2 cellular contexts compared by ENCODE assay signal in the genomic region with DNA sequence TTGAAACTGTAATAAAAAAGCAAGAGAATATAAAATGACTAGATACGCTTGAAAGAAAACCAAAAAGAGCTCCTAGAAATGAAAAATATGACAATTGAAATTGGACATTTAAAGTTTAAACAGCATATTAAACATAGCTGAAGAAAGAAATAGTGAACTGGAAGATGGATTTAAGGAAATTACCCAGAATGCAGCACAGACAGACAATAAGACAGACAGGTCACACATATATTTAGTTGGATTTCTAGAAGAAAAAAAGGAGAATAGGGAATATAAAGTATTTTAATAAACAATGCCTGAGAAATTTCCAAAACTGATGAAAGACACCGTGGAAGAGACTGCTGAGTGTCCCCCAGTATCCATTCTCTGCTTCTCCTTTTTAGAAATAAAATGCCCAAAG.
TF ChIP-seq lines count a peak whose summit lies in the region.

No MANE protein-coding gene starts in this region.

TF ChIP-seq in HCT116, 20 proteins besides CTCF, POLR2A, EP300 and RAD21:
- no peak for TF ChIP-seq SRF (IDR thresholded peaks at IDR 0.05; ENCODE audit: low read depth)
- TF ChIP-seq, protein P1, sequence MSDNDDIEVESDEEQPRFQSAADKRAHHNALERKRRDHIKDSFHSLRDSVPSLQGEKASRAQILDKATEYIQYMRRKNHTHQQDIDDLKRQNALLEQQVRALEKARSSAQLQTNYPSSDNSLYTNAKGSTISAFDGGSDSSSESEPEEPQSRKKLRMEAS (IDR thresholded peaks at IDR 0.05), result no peak
- TF ChIP-seq CEBPB (IDR thresholded peaks at IDR 0.05; ENCODE audit: low read depth), result no peak
- no peak for TF ChIP-seq YY1 (IDR thresholded peaks at IDR 0.05; ENCODE audit: extremely low read depth, insufficient replicate concordance, low read depth, low read length)
- TF ChIP-seq, protein P2, sequence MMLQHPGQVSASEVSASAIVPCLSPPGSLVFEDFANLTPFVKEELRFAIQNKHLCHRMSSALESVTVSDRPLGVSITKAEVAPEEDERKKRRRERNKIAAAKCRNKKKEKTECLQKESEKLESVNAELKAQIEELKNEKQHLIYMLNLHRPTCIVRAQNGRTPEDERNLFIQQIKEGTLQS (IDR thresholded peaks at IDR 0.05), result no peak
- TF ChIP-seq, protein P3, sequence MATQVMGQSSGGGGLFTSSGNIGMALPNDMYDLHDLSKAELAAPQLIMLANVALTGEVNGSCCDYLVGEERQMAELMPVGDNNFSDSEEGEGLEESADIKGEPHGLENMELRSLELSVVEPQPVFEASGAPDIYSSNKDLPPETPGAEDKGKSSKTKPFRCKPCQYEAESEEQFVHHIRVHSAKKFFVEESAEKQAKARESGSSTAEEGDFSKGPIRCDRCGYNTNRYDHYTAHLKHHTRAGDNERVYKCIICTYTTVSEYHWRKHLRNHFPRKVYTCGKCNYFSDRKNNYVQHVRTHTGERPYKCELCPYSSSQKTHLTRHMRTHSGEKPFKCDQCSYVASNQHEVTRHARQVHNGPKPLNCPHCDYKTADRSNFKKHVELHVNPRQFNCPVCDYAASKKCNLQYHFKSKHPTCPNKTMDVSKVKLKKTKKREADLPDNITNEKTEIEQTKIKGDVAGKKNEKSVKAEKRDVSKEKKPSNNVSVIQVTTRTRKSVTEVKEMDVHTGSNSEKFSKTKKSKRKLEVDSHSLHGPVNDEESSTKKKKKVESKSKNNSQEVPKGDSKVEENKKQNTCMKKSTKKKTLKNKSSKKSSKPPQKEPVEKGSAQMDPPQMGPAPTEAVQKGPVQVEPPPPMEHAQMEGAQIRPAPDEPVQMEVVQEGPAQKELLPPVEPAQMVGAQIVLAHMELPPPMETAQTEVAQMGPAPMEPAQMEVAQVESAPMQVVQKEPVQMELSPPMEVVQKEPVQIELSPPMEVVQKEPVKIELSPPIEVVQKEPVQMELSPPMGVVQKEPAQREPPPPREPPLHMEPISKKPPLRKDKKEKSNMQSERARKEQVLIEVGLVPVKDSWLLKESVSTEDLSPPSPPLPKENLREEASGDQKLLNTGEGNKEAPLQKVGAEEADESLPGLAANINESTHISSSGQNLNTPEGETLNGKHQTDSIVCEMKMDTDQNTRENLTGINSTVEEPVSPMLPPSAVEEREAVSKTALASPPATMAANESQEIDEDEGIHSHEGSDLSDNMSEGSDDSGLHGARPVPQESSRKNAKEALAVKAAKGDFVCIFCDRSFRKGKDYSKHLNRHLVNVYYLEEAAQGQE (IDR thresholded peaks at IDR 0.05; ENCODE audit: low read depth), result no peak
- no peak for TF ChIP-seq ELF1 (IDR thresholded peaks at IDR 0.05; ENCODE audit: borderline replicate concordance, low read depth)

TF ChIP-seq in K562, 482 proteins besides CTCF, POLR2A, EP300 and RAD21:
- TF ChIP-seq CHCHD3 (CRISPR knock-in tag; IDR thresholded peaks at IDR 0.05), result no peak
- peak; percentile 69 for TF ChIP-seq RBM25 (IDR thresholded peaks at IDR 0.05; ENCODE audit: low read depth, low read length, severe bottlenecking)
